ENCODE assay signal across 19 cellular contexts in the genomic region with DNA sequence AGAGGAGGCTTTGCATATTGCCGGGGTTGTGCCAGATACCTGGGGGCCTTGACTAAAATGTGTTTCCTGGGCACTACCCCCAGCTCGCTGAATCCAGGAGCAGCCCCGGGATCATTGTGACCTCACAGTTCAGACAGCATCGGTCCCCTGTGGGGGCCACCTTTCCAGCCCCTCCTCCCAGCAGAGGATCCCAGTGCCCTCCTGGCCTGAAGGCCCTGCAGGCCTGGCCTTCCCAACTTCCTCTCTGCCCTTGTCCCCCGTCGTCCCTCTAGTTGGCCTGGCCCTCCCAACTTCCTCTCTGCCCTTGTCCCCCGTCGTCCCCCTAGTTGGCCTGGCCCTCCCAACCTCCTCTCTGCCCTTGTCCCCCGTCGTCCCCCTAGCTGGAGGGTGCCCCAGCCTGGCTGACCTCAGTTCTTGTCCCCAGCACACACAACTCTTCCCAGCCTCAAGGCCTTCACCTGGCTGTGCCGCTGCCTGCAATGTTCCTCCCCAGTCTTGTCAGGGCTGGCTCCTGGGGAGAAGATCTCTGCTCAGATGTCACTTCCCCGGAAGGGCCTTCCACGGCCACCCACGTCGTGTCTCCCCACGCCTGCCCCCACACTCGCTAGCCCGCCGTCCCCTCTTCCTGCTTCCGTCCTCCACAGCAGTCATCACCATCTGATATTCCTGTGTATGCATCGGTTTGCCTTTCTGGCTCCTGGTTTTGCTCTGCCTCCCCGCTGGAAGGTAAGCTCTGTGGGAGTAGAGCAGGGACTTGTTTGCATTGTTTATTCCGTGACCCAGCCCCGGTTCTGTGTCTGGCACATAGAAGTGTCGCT. TPM values are rescaled to one million over a fixed set of nuclear protein-coding genes. Genes with fewer than 3 reads are reported as not detected.
DNase-seq lines count a peak whose midpoint lies in the region; ATAC-seq and TF ChIP-seq lines count a peak whose summit lies in the region.
"Had no signal": no experiment of that assay in that cellular context is flagged by ENCODE, and none has a peak within 500 bp of the region (broad histone marks: within the 10 kb centered on the region; RNA-seq: fewer than 3 reads in every experiment).

No MANE protein-coding gene starts in this region.

- H4K20me1 ChIP-seq in neural progenitor cell (ENCODE audit: low read depth) (peaks cover 6% of the 10 kb centered on the region), MM.1S (ENCODE audit: insufficient read depth, low read length) (no peaks in the 10 kb centered on the region)

- H3K9ac ChIP-seq in neural progenitor cell (no peak overlapping the region), MM.1S (ENCODE audit: low read length) (no peak overlapping the region)

- intact Hi-C loops in breast epithelium (cut with DNase I; ENCODE audit: low total_unique reads), result no loop called here
- intact Hi-C loops in MCF 10A (cut with micrococcal nuclease), result no loop called here

- H3K4me2 ChIP-seq in neural progenitor cell, result no peak overlapping the region
- H3K4me2 ChIP-seq in MM.1S (ENCODE audit: low read depth, low read length), result no peak overlapping the region

- H3K9me3 ChIP-seq in breast epithelium, result no peaks in the 10 kb centered on the region
- no peaks in the 10 kb centered on the region for H3K9me3 ChIP-seq in neural progenitor cell (ENCODE audit: low read depth)
- H3K9me3 ChIP-seq in MM.1S (replicated peaks; ENCODE audit: insufficient read depth, low read length), result no peaks in the 10 kb centered on the region
- H3K9me3 ChIP-seq: adrenal gland, left lung, tibial nerve had no signal

- TF ChIP-seq POLR2A in breast epithelium (IDR thresholded peaks at IDR 0.05), result no peak

- DNase-seq in breast epithelium (ENCODE audit: low spot score in 2 of 2) (peak in 1 of 2 donors; percentile 20), MCF 10A (ENCODE audit: unreplicated experiment) (no peak), coronary artery (ENCODE audit: low spot score) (peak; percentile 63), neural progenitor cell (ENCODE audit: low spot score) (no peak), glutamatergic neuron (no peak), MM.1S (no peak), T-helper 1 cell (no peak)
- DNase-seq: left lung; NCI-H1436; NCI-H524 treated with DMSO at 0.1 percent for 48 hours; stimulated activated CD4-positive, alpha-beta T cell treated with anti-CD3 and anti-CD28 coated beads, Interleukin-4, amount 100 ng/mL, for 1 hour; stimulated activated naive CD8-positive, alpha-beta T cell treated with anti-CD3 and anti-CD28 coated beads, Interleukin-15, Interleukin-2, amounts not matched to agents 100 U/mL and 50 U/mL, for 24 hours; T-helper 9 cell had no signal

- H3K36me3 ChIP-seq in breast epithelium (no peaks in the 10 kb centered on the region), neural progenitor cell (no peaks in the 10 kb centered on the region), MM.1S (replicated peaks; ENCODE audit: insufficient read depth, low read length) (no peaks in the 10 kb centered on the region)
- H3K36me3 ChIP-seq: adrenal gland, left lung, tibial nerve had no signal

- no peak overlapping the region for H3K4me3 Mint-ChIP-seq in MCF 10A (ENCODE audit: unreplicated experiment)
- no peak overlapping the region for H3K4me3 Mint-ChIP-seq in neural progenitor cell
- H3K4me3 Mint-ChIP-seq in glutamatergic neuron (ENCODE audit: unreplicated experiment), result no peak overlapping the region
- H3K4me3 Mint-ChIP-seq: WTC11 had no signal

- CTCF ChIA-PET in MCF 10A (lab: Yijun Ruan, JAX), result no interaction called here

- H3K4me1 Mint-ChIP-seq in MCF 10A (ENCODE audit: insufficient read depth, unreplicated experiment) (peaks cover 12% of the 10 kb centered on the region), neural progenitor cell (peaks cover 23% of the 10 kb centered on the region), glutamatergic neuron (ENCODE audit: low read depth, unreplicated experiment) (peaks cover 5% of the 10 kb centered on the region)

- ATAC-seq in HG02970 (IDR thresholded peaks at IDR 0.05; ENCODE audit: low FRiP score, unreplicated experiment), result no peak
- ATAC-seq: left lung; stimulated activated naive CD8-positive, alpha-beta T cell treated with anti-CD3 and anti-CD28 coated beads, Interleukin-15, Interleukin-2, amounts not matched to agents 100 U/mL and 50 U/mL, for 24 hours; WTC11 had no signal

- H3K27ac ChIP-seq in breast epithelium, result peak overlapping the region; percentile 91 to 92
- no peak overlapping the region for H3K27ac ChIP-seq in coronary artery
- no peak overlapping the region for H3K27ac ChIP-seq in neural progenitor cell
- no peak overlapping the region for H3K27ac ChIP-seq in MM.1S (ENCODE audit: low read length)
- H3K27ac ChIP-seq: adrenal gland, HL-60, left lung, tibial nerve had no signal

- H3K27ac Mint-ChIP-seq in MCF 10A (ENCODE audit: low read depth, unreplicated experiment) (no peak overlapping the region), neural progenitor cell (peak overlapping the region; percentile 39), glutamatergic neuron (ENCODE audit: unreplicated experiment) (no peak overlapping the region)
- H3K27ac Mint-ChIP-seq: WTC11 had no signal

- peaks cover 30% of the 10 kb centered on the region for H3K27me3 Mint-ChIP-seq in MCF 10A (ENCODE audit: insufficient read depth, unreplicated experiment)
- H3K27me3 Mint-ChIP-seq in neural progenitor cell (ENCODE audit: insufficient read depth, low read depth), result peaks cover 21% of the 10 kb centered on the region
- peaks cover 11% of the 10 kb centered on the region for H3K27me3 Mint-ChIP-seq in glutamatergic neuron (ENCODE audit: unreplicated experiment)

- TF ChIP-seq CTCF in breast epithelium (IDR thresholded peaks at IDR 0.05) (no peak), MCF 10A (IDR thresholded peaks at IDR 0.05; ENCODE audit: unreplicated experiment) (no peak), coronary artery (IDR thresholded peaks at IDR 0.05) (no peak), neural progenitor cell (IDR thresholded peaks at IDR 0.05) (no peak), glutamatergic neuron (IDR thresholded peaks at IDR 0.05; ENCODE audit: partially characterized antibody, unreplicated experiment) (no peak), MM.1S (IDR thresholded peaks at IDR 0.05; ENCODE audit: low read length) (no peak)

- H3K36me3 Mint-ChIP-seq in MCF 10A (ENCODE audit: insufficient read depth, unreplicated experiment) (no peaks in the 10 kb centered on the region), neural progenitor cell (no peaks in the 10 kb centered on the region), glutamatergic neuron (ENCODE audit: unreplicated experiment) (no peaks in the 10 kb centered on the region)
- H3K36me3 Mint-ChIP-seq: WTC11 had no signal

- H2AFZ ChIP-seq in neural progenitor cell (replicated peaks) (no peak overlapping the region), MM.1S (ENCODE audit: low read length) (no peak overlapping the region)

- no peaks in the 10 kb centered on the region for H3K27me3 ChIP-seq in breast epithelium
- H3K27me3 ChIP-seq in neural progenitor cell, result peaks cover 12% of the 10 kb centered on the region
- H3K27me3 ChIP-seq in MM.1S (replicated peaks; ENCODE audit: insufficient read depth, low read length), result peaks cover 99% of the 10 kb centered on the region

- H3K4me3 ChIP-seq in breast epithelium (no peak overlapping the region), coronary artery (no peak overlapping the region), neural progenitor cell (no peak overlapping the region), MM.1S (ENCODE audit: low read length) (no peak overlapping the region)
- H3K4me3 ChIP-seq: adrenal gland, left lung, tibial nerve had no signal

- H3K9me3 Mint-ChIP-seq in MCF 10A (ENCODE audit: unreplicated experiment) (no peaks in the 10 kb centered on the region), neural progenitor cell (peaks cover 3% of the 10 kb centered on the region), glutamatergic neuron (ENCODE audit: unreplicated experiment) (peaks cover 5% of the 10 kb centered on the region)
- H3K9me3 Mint-ChIP-seq: WTC11 had no signal

- H3K4me1 ChIP-seq in breast epithelium (peaks cover 0 to 17% of the 10 kb centered on the region in 2 donors), neural progenitor cell (peaks cover 18% of the 10 kb centered on the region), MM.1S (ENCODE audit: low read length) (no peaks in the 10 kb centered on the region)
- H3K4me1 ChIP-seq: adrenal gland, left lung, tibial nerve had no signal

- no peaks in the 10 kb centered on the region for H3K9me2 ChIP-seq in MM.1S (replicated peaks; ENCODE audit: insufficient read depth, low read length)

- H3K79me2 ChIP-seq in neural progenitor cell (ENCODE audit: low read depth), result no peaks in the 10 kb centered on the region
- H3K79me2 ChIP-seq in MM.1S (ENCODE audit: low read length), result no peaks in the 10 kb centered on the region

- H3F3A ChIP-seq in neural progenitor cell (ENCODE audit: low read depth) (peaks cover 22% of the 10 kb centered on the region), MM.1S (ENCODE audit: insufficient read depth, low read length) (no peaks in the 10 kb centered on the region)

- POLR2A ChIA-PET in MCF 10A (lab: Yijun Ruan, JAX), result no interaction called here

- BruUV-seq in MCF 10A (replicated peaks; lab: Mats Ljungman, UMichigan), result no TSS peak

RNA-seq across cellular contexts. Expression of gene ANO1, which starts 12.6 kb away (rescaled TPM):
- total RNA-seq in breast epithelium (10 to 100 TPM in 2 of 3 donors, 1 to 10 TPM in 1; 3.7 to 95.0 (median 53.7) TPM), MCF 10A (2022) (not detected in 2 replicates), neural progenitor cell (ENCODE audit: low replicate concordance) (0.19 TPM in 1 of 2 replicates, not detected in the other), glutamatergic neuron (ENCODE audit: unreplicated experiment) (not detected)
- total RNA-seq: dermis microvascular lymphatic vessel endothelial cell had no signal

Comparison
In these comparisons a context has a peak if more than half of its experiments do, and no peak if none do; other contexts are left out.
1. H3K27ac ChIP-seq: peak in breast epithelium (2 of 2); none in coronary artery (0 of 2), neural progenitor cell (single experiment) and MM.1S (single experiment).